ENCODE assay signal across 9 cellular contexts in genomic region chr9:33263131-33263935, GRCh38. TPM values are rescaled to one million over a fixed set of nuclear protein-coding genes. Genes with fewer than 3 reads are reported as not detected.
DNase-seq lines count a peak whose midpoint lies in the region; ATAC-seq and TF ChIP-seq lines count a peak whose summit lies in the region.
"Had no signal": no experiment of that assay in that cellular context is flagged by ENCODE, and none has a peak within 500 bp of the region (broad histone marks: within the 10 kb centered on the region; RNA-seq: fewer than 3 reads in every experiment).

No MANE protein-coding gene starts in this region.

- H3K4me3 ChIP-seq in SK-N-SH (ENCODE audit: low read depth in 2 of 2, low read length in 1 of 2) (peak overlapping the region; percentile 56 to 76), endodermal cell (ENCODE audit: low read length) (peak overlapping the region; percentile 96), mucosa of rectum (ENCODE audit: low read length in 2 of 2) (peak overlapping the region; percentile 98 to 99)

- TF ChIP-seq CTCF in SK-N-SH (IDR thresholded peaks at IDR 0.05) (no peak), endodermal cell (conservative IDR thresholded peaks at IDR 0.05) (no peak)

- H3K9ac ChIP-seq in SK-N-SH (peak overlapping the region; percentile 87), endodermal cell (ENCODE audit: extremely low read depth, low read length, poor library complexity, severe bottlenecking) (peak overlapping the region; percentile 79), mucosa of rectum (ENCODE audit: low read depth in 1 of 2, low read length in 2 of 2) (peak overlapping the region; percentile 97)

- H3K79me2 ChIP-seq in SK-N-SH (ENCODE audit: insufficient read depth): peaks cover 58% of the 10 kb centered on the region

- no peak for TF ChIP-seq RAD21 in SK-N-SH (IDR thresholded peaks at IDR 0.05; ENCODE audit: low read length)

- peak overlapping the region; percentile 78 for H3K4me2 ChIP-seq in SK-N-SH

- DNase-seq in NCI-H1417 (lab: John Stamatoyannopoulos, UW) (peak in 2 of 3 experiments; percentile 6 to 35), NCI-H1417 treated with DMSO at 0.1 percent for 48 hours (lab: John Stamatoyannopoulos, UW) (no peak), SK-N-SH (peak; percentile 29), endodermal cell (peak; percentile 61)

- peaks cover 25% of the 10 kb centered on the region for H3K4me1 Mint-ChIP-seq in endodermal cell

- H2AFZ ChIP-seq in SK-N-SH (ENCODE audit: low read depth): peak overlapping the region; percentile 85

- CTCF ChIA-PET in SK-N-SH (lab: Yijun Ruan, JAX): interaction anchor here (1.5 to 2.3 kb wide), 3 partner anchors 15 to 37 kb away, joined by 3 to 10 read pairs (median 7); no protein-coding TSS in a partner anchor

- peak overlapping the region; percentile 53 for H3K27ac Mint-ChIP-seq in endodermal cell

- H3K27ac ChIP-seq in SK-N-SH (ENCODE audit: low read depth in 2 of 2, low read length in 1 of 2) (peak overlapping the region; percentile 58 to 79; a peak in 3 of 4 replicates), endodermal cell (ENCODE audit: low read depth, low read length) (no peak overlapping the region), mucosa of rectum (ENCODE audit: low read depth in 2 of 2, low read length in 2 of 2) (peak overlapping the region; percentile 88 to 89)

- H3K9me3 ChIP-seq in SK-N-SH: no peaks in the 10 kb centered on the region
- no peaks in the 10 kb centered on the region for H3K9me3 ChIP-seq in endodermal cell (ENCODE audit: control insufficient read depth, low read length)
- H3K9me3 ChIP-seq in mucosa of rectum (ENCODE audit: control insufficient read depth in 2 of 2, low read length in 2 of 2): no peaks in the 10 kb centered on the region

- POLR2A ChIA-PET in SK-N-SH (lab: Yijun Ruan, JAX): interaction anchor here (0.7 to 2.0 kb wide), 3 partner anchors 14 to 185 kb away, joined by 3 to 10 read pairs (median 3); partner anchors contain the start of gene NFX1

- H3F3A ChIP-seq in SK-N-SH (replicated peaks; ENCODE audit: insufficient read depth): no peaks in the 10 kb centered on the region

- H3K9me2 ChIP-seq in SK-N-SH: no peaks in the 10 kb centered on the region

- H3K9me3 Mint-ChIP-seq in endodermal cell: no peaks in the 10 kb centered on the region

- H3K36me3 ChIP-seq in SK-N-SH (replicated peaks in 1 of 2; ENCODE audit: control insufficient read depth in 1 of 2, insufficient read depth in 2 of 2, low read length in 1 of 2): peaks cover 54 to 55% of the 10 kb centered on the region in 2 experiments
- peaks cover 46% of the 10 kb centered on the region for H3K36me3 ChIP-seq in endodermal cell (ENCODE audit: control insufficient read depth, insufficient read depth, low read length)
- peaks cover 46 to 48% of the 10 kb centered on the region in 2 donors for H3K36me3 ChIP-seq in mucosa of rectum (ENCODE audit: control insufficient read depth in 2 of 2, insufficient read depth in 2 of 2, low read length in 2 of 2)

- peak overlapping the region; percentile 81 for H3K4me3 Mint-ChIP-seq in endodermal cell

- H3K36me3 Mint-ChIP-seq in endodermal cell (ENCODE audit: low read depth): peaks cover 35% of the 10 kb centered on the region

- WGBS in SK-N-SH (ENCODE audit: low lambda C conversion rate): 4% methylated on average over 17 of the region's 20 CpGs
- 11 to 12% methylated on average over 19 to 20 of the region's 20 CpGs for WGBS in endodermal cell (ENCODE audit: insufficient coverage in 1 of 2, insufficient read length in 1 of 2), 2 experiments

- H3K27me3 ChIP-seq in SK-N-SH (ENCODE audit: insufficient read depth): no peaks in the 10 kb centered on the region
- H3K27me3 ChIP-seq in endodermal cell (ENCODE audit: control insufficient read depth, insufficient read depth, low read length, poor library complexity, severe bottlenecking): no peaks in the 10 kb centered on the region
- no peaks in the 10 kb centered on the region for H3K27me3 ChIP-seq in mucosa of rectum (ENCODE audit: control insufficient read depth in 2 of 2, insufficient read depth in 2 of 2, low read length in 2 of 2)

- TF ChIP-seq EP300 in SK-N-SH (IDR thresholded peaks at IDR 0.05; ENCODE audit: borderline replicate concordance in 1 of 2, low read depth in 1 of 2, low read length in 1 of 2): no peak

- H3K27me3 Mint-ChIP-seq in endodermal cell (ENCODE audit: insufficient read depth): no peaks in the 10 kb centered on the region

- peaks cover 8 to 15% of the 10 kb centered on the region in 2 experiments; a peak in 3 of 4 replicates for H3K4me1 ChIP-seq in SK-N-SH (ENCODE audit: control insufficient read depth in 1 of 2, insufficient read depth in 2 of 2, low read depth in 1 of 2, low read length in 1 of 2)
- H3K4me1 ChIP-seq in endodermal cell (ENCODE audit: control insufficient read depth, insufficient read depth, low read length): peaks cover 7% of the 10 kb centered on the region
- H3K4me1 ChIP-seq in mucosa of rectum (ENCODE audit: control insufficient read depth in 2 of 2, insufficient read depth in 2 of 2, low read length in 2 of 2): peaks cover 15 to 16% of the 10 kb centered on the region in 2 donors

- no peaks in the 10 kb centered on the region for H4K20me1 ChIP-seq in SK-N-SH (ENCODE audit: insufficient read depth)

- ATAC-seq in HG02973 (IDR thresholded peaks at IDR 0.05; ENCODE audit: unreplicated experiment) (peak; percentile 0), HG03354 (IDR thresholded peaks at IDR 0.05; ENCODE audit: poor library complexity, severe bottlenecking, unreplicated experiment) (no peak), GM19397 (IDR thresholded peaks at IDR 0.05; ENCODE audit: unreplicated experiment) (no peak)

TF ChIP-seq in SK-N-SH, 30 proteins besides CTCF, POLR2A, EP300 and RAD21:
- no peak for TF ChIP-seq FOSL2 (IDR thresholded peaks at IDR 0.05; ENCODE audit: borderline replicate concordance, low read depth)
- TF ChIP-seq RFX5 (IDR thresholded peaks at IDR 0.05; ENCODE audit: low read length): no peak
- TF ChIP-seq NRF1 (IDR thresholded peaks at IDR 0.05; ENCODE audit: low read depth, low read length): no peak
- no peak for TF ChIP-seq TAF1 (IDR thresholded peaks at IDR 0.05; ENCODE audit: borderline replicate concordance, low read depth, low read length)
- no peak for TF ChIP-seq IRF3 (IDR thresholded peaks at IDR 0.05; ENCODE audit: low read depth, low read length)
- no peak for TF ChIP-seq USF2 (IDR thresholded peaks at IDR 0.05; ENCODE audit: borderline replicate concordance, low read depth, low read length)
- peak; percentile 75; the same call in 1 of the 2 replicates for TF ChIP-seq MAX (IDR thresholded peaks at IDR 0.05; ENCODE audit: low read depth)
- no peak; the same call in 1 of the 2 replicates for TF ChIP-seq MXI1 (IDR thresholded peaks at IDR 0.05; ENCODE audit: low read depth, low read length)
- TF ChIP-seq FOXJ3 (CRISPR knock-in tag; IDR thresholded peaks at IDR 0.05): no peak

RNA-seq across cellular contexts. Expression of gene BAG1, which starts 1.2 kb away (rescaled TPM):
- 40.0 and 49.9 TPM in 2 replicates for polyA plus RNA-seq in SK-N-SH (2012; rRNA removed)
- 53.2 and 62.9 TPM in 2 replicates for polyA plus RNA-seq in SK-N-SH (2012; cell fraction: cytosol; rRNA removed)
- 21.4 and 31.7 TPM in 2 replicates for polyA plus RNA-seq in SK-N-SH (2012; cell fraction: nucleus; rRNA removed)
- 10 to 100 TPM; 38.7 to 39.9 TPM for total RNA-seq in endodermal cell
- polyA plus RNA-seq in endodermal cell (2013, experiment 1 of 2): 41.7 TPM
- polyA plus RNA-seq in endodermal cell (2013, experiment 2 of 2): 38.9 TPM

RNA-seq across cellular contexts. Expression of gene CHMP5, which starts 1.5 kb away (rescaled TPM):
- 88.3 and 112 TPM in 2 replicates for polyA plus RNA-seq in SK-N-SH (2012; rRNA removed)
- polyA plus RNA-seq in SK-N-SH (2012; cell fraction: cytosol; rRNA removed): 142 and 205 TPM in 2 replicates
- polyA plus RNA-seq in SK-N-SH (2012; cell fraction: nucleus; rRNA removed): 32.2 and 59.9 TPM in 2 replicates
- total RNA-seq in endodermal cell: 10 to 100 TPM; 62.9 to 80.2 TPM
- 74.3 TPM for polyA plus RNA-seq in endodermal cell (2013, experiment 1 of 2)
- polyA plus RNA-seq in endodermal cell (2013, experiment 2 of 2): 78.1 TPM

RNA-seq across cellular contexts. Expression of gene SPINK4, which starts 23.4 kb away (rescaled TPM):
- not detected in 2 replicates for polyA plus RNA-seq in SK-N-SH (2012; rRNA removed)
- 0.14 and 0.16 TPM in 2 replicates for polyA plus RNA-seq in SK-N-SH (2012; cell fraction: cytosol; rRNA removed)
- polyA plus RNA-seq in SK-N-SH (2012; cell fraction: nucleus; rRNA removed): not detected in 2 replicates
- 1 to 10 TPM; 1.3 to 1.4 TPM for total RNA-seq in endodermal cell
- polyA plus RNA-seq in endodermal cell (2013, experiment 1 of 2): not detected
- polyA plus RNA-seq in endodermal cell (2013, experiment 2 of 2): not detected
- total RNA-seq: dermis microvascular lymphatic vessel endothelial cell had no signal

RNA-seq across cellular contexts. Expression of gene NFX1, which starts 27.0 kb away (rescaled TPM):
- polyA plus RNA-seq in SK-N-SH (2012; rRNA removed): 19.6 and 27.6 TPM in 2 replicates
- 17.3 and 18.6 TPM in 2 replicates for polyA plus RNA-seq in SK-N-SH (2012; cell fraction: cytosol; rRNA removed)
- 30.8 and 45.4 TPM in 2 replicates for polyA plus RNA-seq in SK-N-SH (2012; cell fraction: nucleus; rRNA removed)
- total RNA-seq in endodermal cell: 10 to 100 TPM; 23.1 to 24.0 TPM
- 20.8 TPM for polyA plus RNA-seq in endodermal cell (2013, experiment 1 of 2)
- 19.0 TPM for polyA plus RNA-seq in endodermal cell (2013, experiment 2 of 2)
